ENCODE assay signal across 33 cellular contexts in genomic region chr20:16674243-16674642, GRCh38.
"Had no signal": no experiment of that assay in that cellular context is flagged by ENCODE, and none has a peak within 500 bp of the region (broad histone marks: within the 10 kb centered on the region; RNA-seq: fewer than 3 reads in every experiment).

No MANE protein-coding gene starts in this region.

- H3K27ac ChIP-seq: KMS-11 had no signal

- H3K27me3 ChIP-seq: MG63 had no signal

- H3K36me3 ChIP-seq: MG63 had no signal

- DNase-seq: Karpas-422, Kasumi-1, MG63, MM.1S, MV-4-11, NCI-H1048, NCI-H1092, NCI-H1092 treated with DMSO at 0.1 percent for 48 hours, NCI-H1105, NCI-H1105 treated with DMSO at 0.1 percent for 48 hours, NCI-H1417, NCI-H1417 treated with DMSO at 0.1 percent for 48 hours, NCI-H1436, NCI-H1436 treated with DMSO at 0.1 percent for 48 hours, NCI-H146, NCI-H1694, NCI-H1694 treated with DMSO at 0.1 percent for 48 hours, NCI-H187, NCI-H187 treated with DMSO at 0.1 percent for 48 hours, NCI-H1930, NCI-H2029, NCI-H2029 treated with DMSO at 0.1 percent for 48 hours, NCI-H2081 treated with DMSO at 0.1 percent for 48 hours, NCI-H2107, NCI-H2171, NCI-H2171 treated with DMSO at 0.1 percent for 48 hours, NCI-H2227 treated with DMSO at 0.1 percent for 48 hours, NCI-H226, NCI-H345, NCI-H446, NCI-H446 treated with DMSO at 0.1 percent for 48 hours, NCI-H510A had no signal

- H3K9me3 ChIP-seq: MG63 had no signal

- H3K4me2 ChIP-seq: KMS-11 had no signal

- H3K4me3 ChIP-seq: MG63 had no signal

- H3K9ac ChIP-seq: KMS-11 had no signal
